In the genomic region with DNA sequence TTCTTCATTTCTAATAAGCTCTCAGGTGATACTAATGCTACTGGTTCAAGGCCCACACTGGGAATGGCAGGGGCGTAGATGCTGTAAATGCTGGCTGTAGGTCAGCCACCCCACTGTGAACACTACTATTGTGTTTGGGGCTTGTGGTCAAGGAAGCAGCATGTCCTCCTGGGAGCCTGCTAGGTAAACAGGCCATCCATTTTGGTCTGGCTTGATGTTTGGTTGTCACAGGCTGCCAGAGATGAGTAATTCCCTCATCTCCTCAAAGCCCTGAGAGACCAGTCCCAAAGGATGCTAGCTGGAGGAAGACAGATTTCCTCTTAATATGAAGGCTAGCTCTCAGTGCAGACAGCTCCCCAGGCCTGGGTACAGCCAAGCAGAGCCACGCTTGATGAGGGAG, we compare ENCODE assay signal across 17 cellular contexts.
DNase-seq lines count a peak whose midpoint lies in the region; ATAC-seq and TF ChIP-seq lines count a peak whose summit lies in the region.
"Had no signal": no experiment of that assay in that cellular context is flagged by ENCODE, and none has a peak within 500 bp of the region (broad histone marks: within the 10 kb centered on the region; RNA-seq: fewer than 3 reads in every experiment).

No MANE protein-coding gene starts in this region.

- peaks cover 60% of the 10 kb centered on the region for H3K4me1 Mint-ChIP-seq in neural crest cell
- H3K4me1 Mint-ChIP-seq in effector memory CD8-positive, alpha-beta T cell (ENCODE audit: low read depth in 2 of 2): no peaks in the 10 kb centered on the region
- H3K4me1 Mint-ChIP-seq: CD4-positive, alpha-beta memory T cell had no signal

- no peaks in the 10 kb centered on the region for H3K9me3 Mint-ChIP-seq in neural crest cell
- no peaks in the 10 kb centered on the region for H3K9me3 Mint-ChIP-seq in effector memory CD8-positive, alpha-beta T cell
- H3K9me3 Mint-ChIP-seq: CD4-positive, alpha-beta memory T cell had no signal

- peak overlapping the region; percentile 37 for H3K27ac Mint-ChIP-seq in neural crest cell (ENCODE audit: unreplicated experiment)
- no peak overlapping the region for H3K27ac Mint-ChIP-seq in effector memory CD8-positive, alpha-beta T cell
- H3K27ac Mint-ChIP-seq: CD4-positive, alpha-beta memory T cell had no signal

- no peak overlapping the region for H3K4me3 Mint-ChIP-seq in neural crest cell
- H3K4me3 Mint-ChIP-seq in effector memory CD8-positive, alpha-beta T cell: no peak overlapping the region
- H3K4me3 Mint-ChIP-seq: CD4-positive, alpha-beta memory T cell had no signal

- TF ChIP-seq CTCF in HEK293 (tag by site-specific recombination; IDR thresholded peaks at IDR 0.05) (no peak), neural crest cell (conservative IDR thresholded peaks at IDR 0.05) (no peak)

- ATAC-seq in effector memory CD8-positive, alpha-beta T cell (replicated peaks): no peak
- ATAC-seq: HepG2 had no signal

- CTCF ChIA-PET in HEK293 (lab: Yijun Ruan, JAX): interaction anchor here (0.8 kb wide), 1 partner anchor 274 kb away, joined by 3 read pairs; no protein-coding TSS in a partner anchor

- no peak overlapping the region for H3K27ac ChIP-seq in HEK293 (ENCODE audit: extremely low read depth, low read depth, low read length)
- H3K27ac ChIP-seq: BLaER1 had no signal

- 0 out of 2 replicates have a peak, but pooled peaks cover 2% of the 10 kb centered on the region for H3K4me1 ChIP-seq in HEK293 (ENCODE audit: control insufficient read depth, insufficient read depth, low read length)
- H3K4me1 ChIP-seq: BLaER1 had no signal

- no peaks in the 10 kb centered on the region for H3K27me3 Mint-ChIP-seq in neural crest cell (ENCODE audit: low read depth)
- H3K27me3 Mint-ChIP-seq in effector memory CD8-positive, alpha-beta T cell: peaks cover 63 to 72% of the 10 kb centered on the region in 2 donors

- no peaks in the 10 kb centered on the region for H3K9me3 ChIP-seq in HEK293 (ENCODE audit: control insufficient read depth, insufficient read depth, low read depth, low read length)
- H3K9me3 ChIP-seq: BLaER1 had no signal

- POLR2A ChIA-PET in HEK293 (lab: Yijun Ruan, JAX): no interaction called here

- no peaks in the 10 kb centered on the region for H3K36me3 Mint-ChIP-seq in neural crest cell (ENCODE audit: low read depth)
- H3K36me3 Mint-ChIP-seq in effector memory CD8-positive, alpha-beta T cell (ENCODE audit: insufficient read depth): peaks cover 3% of the 10 kb centered on the region
- H3K36me3 Mint-ChIP-seq: CD4-positive, alpha-beta memory T cell had no signal

- H3K4me3 ChIP-seq in HEK293 (ENCODE audit: low read depth, low read length): no peak overlapping the region
- H3K4me3 ChIP-seq: BLaER1 had no signal

- no peaks in the 10 kb centered on the region for H3K36me3 ChIP-seq in HEK293 (ENCODE audit: control insufficient read depth in 2 of 2, insufficient read depth in 1 of 2, low read length in 2 of 2)
- H3K36me3 ChIP-seq: BLaER1 had no signal

- peak; percentile 7 for DNase-seq in Daoy (ENCODE audit: low read depth)
- peak; percentile 22 for DNase-seq in cerebellar cortex (ENCODE audit: low spot score)
- DNase-seq in neural crest cell (ENCODE audit: low read depth, low spot score): no peak
- no peak for DNase-seq in SIG-M5 (lab: John Stamatoyannopoulos, UW)
- DNase-seq in midbrain (lab: John Stamatoyannopoulos, UW): no peak
- DNase-seq in effector memory CD8-positive, alpha-beta T cell: no peak
- DNase-seq: CD4-positive, alpha-beta memory T cell; DMS153; EL; GOT3; KG1; NCI-H1436; NCI-H2081 treated with DMSO at 0.1 percent for 48 hours; NCI-H748 treated with DMSO at 0.1 percent for 48 hours had no signal

TF ChIP-seq in HEK293, 187 proteins besides CTCF, POLR2A, EP300 and RAD21:
- no peak for TF ChIP-seq ZNF549 (tag by site-specific recombination; IDR thresholded peaks at IDR 0.05)
- TF ChIP-seq SCRT2 (tag by site-specific recombination; IDR thresholded peaks at IDR 0.05): no peak
- TF ChIP-seq ZIC2 (tag by site-specific recombination; IDR thresholded peaks at IDR 0.05): peak; percentile 45
- no peak for TF ChIP-seq BCL11A (tag by site-specific recombination; IDR thresholded peaks at IDR 0.05; ENCODE audit: low read depth)
- TF ChIP-seq, protein P1, sequence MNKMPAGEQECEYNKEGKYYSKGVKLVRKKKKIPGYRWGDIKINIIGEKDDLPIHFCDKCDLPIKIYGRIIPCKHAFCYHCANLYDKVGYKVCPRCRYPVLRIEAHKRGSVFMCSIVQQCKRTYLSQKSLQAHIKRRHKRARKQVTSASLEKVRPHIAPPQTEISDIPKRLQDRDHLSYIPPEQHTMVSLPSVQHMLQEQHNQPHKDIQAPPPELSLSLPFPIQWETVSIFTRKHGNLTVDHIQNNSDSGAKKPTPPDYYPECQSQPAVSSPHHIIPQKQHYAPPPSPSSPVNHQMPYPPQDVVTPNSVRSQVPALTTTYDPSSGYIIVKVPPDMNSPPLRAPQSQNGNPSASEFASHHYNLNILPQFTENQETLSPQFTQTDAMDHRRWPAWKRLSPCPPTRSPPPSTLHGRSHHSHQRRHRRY (tag by site-specific recombination; IDR thresholded peaks at IDR 0.05): no peak
- no peak for TF ChIP-seq WT1 (tag by site-specific recombination; IDR thresholded peaks at IDR 0.05)

Comparison
In these comparisons a context has a peak if more than half of its experiments do, and no peak if none do; other contexts are left out.
1. DNase-seq: peak in Daoy (single experiment) and cerebellar cortex (single experiment); none in neural crest cell (single experiment), SIG-M5 (single experiment), midbrain (single experiment) and effector memory CD8-positive, alpha-beta T cell (0 of 3).